Comparison of ENCODE assay signal across 10 cellular contexts in genomic region chr1:21280482-21280881, GRCh38. TPM values are rescaled to one million over a fixed set of nuclear protein-coding genes. Genes with fewer than 3 reads are reported as not detected.
A peak's percentile ranks its signal among the peaks of the same experiment; 100 is the strongest.
DNase-seq lines count a peak whose midpoint lies in the region; ATAC-seq and TF ChIP-seq lines count a peak whose summit lies in the region.
"Had no signal": no experiment of that assay in that cellular context is flagged by ENCODE, and none has a peak within 500 bp of the region (broad histone marks: within the 10 kb centered on the region; RNA-seq: fewer than 3 reads in every experiment).

No MANE protein-coding gene starts in this region.

- peaks cover 44% of the 10 kb centered on the region for H3K4me1 ChIP-seq in CD8-positive, alpha-beta T cell (ENCODE audit: insufficient read depth, low read length)
- H3K4me1 ChIP-seq in fibroblast of lung (ENCODE audit: control insufficient read depth, extremely low read depth, insufficient read depth, low read length) (peaks cover 41% of the 10 kb centered on the region), parathyroid adenoma (no peaks in the 10 kb centered on the region)

- H3K27ac ChIP-seq in CD8-positive, alpha-beta T cell (ENCODE audit: low read depth, low read length), result no peak overlapping the region
- H3K27ac ChIP-seq in fibroblast of lung (ENCODE audit: insufficient read depth, low read length) (peak overlapping the region; percentile 90), parathyroid adenoma (peak overlapping the region; percentile 72)

- peaks cover 44% of the 10 kb centered on the region for H3K4me1 Mint-ChIP-seq in CD8-positive, alpha-beta T cell (ENCODE audit: low read depth)
- peaks cover 47% of the 10 kb centered on the region for H3K4me1 Mint-ChIP-seq in activated B cell treated with CpG ODN at 0.5 μM for 24 hours

- H3K9me3 ChIP-seq in CD8-positive, alpha-beta T cell (ENCODE audit: low read length), result no peaks in the 10 kb centered on the region
- H3K9me3 ChIP-seq in fibroblast of lung (ENCODE audit: control insufficient read depth, insufficient read depth, low read depth, low read length), result no peaks in the 10 kb centered on the region
- H3K9me3 ChIP-seq in parathyroid adenoma (ENCODE audit: control insufficient read depth, low read length), result no peaks in the 10 kb centered on the region

- no peaks in the 10 kb centered on the region for H3K9me3 Mint-ChIP-seq in CD8-positive, alpha-beta T cell
- no peaks in the 10 kb centered on the region for H3K9me3 Mint-ChIP-seq in activated B cell treated with CpG ODN at 0.5 μM for 24 hours

- no peak overlapping the region for H2AFZ ChIP-seq in fibroblast of lung (ENCODE audit: low read length)
- H2AFZ ChIP-seq in parathyroid adenoma, result no peak overlapping the region

- peak overlapping the region; percentile 86 for H3K27ac Mint-ChIP-seq in CD8-positive, alpha-beta T cell
- peak overlapping the region; percentile 81 for H3K27ac Mint-ChIP-seq in activated B cell treated with CpG ODN at 0.5 μM for 24 hours

- ATAC-seq in CD8-positive, alpha-beta T cell, result no peak
- no peak for ATAC-seq in activated B cell treated with CpG ODN at 0.5 μM for 24 hours (ENCODE audit: low read depth)

- peaks cover 33% of the 10 kb centered on the region for H3K36me3 Mint-ChIP-seq in CD8-positive, alpha-beta T cell
- H3K36me3 Mint-ChIP-seq in activated B cell treated with CpG ODN at 0.5 μM for 24 hours (ENCODE audit: low read depth), result peaks cover 81% of the 10 kb centered on the region

- no peak overlapping the region for H3K9ac ChIP-seq in fibroblast of lung (ENCODE audit: insufficient read depth, low read length)
- H3K9ac ChIP-seq in parathyroid adenoma, result no peak overlapping the region

- no peak for TF ChIP-seq CTCF in CD8-positive, alpha-beta T cell (IDR thresholded peaks at IDR 0.05)
- TF ChIP-seq CTCF in activated B cell treated with CpG ODN at 0.5 μM for 24 hours (IDR thresholded peaks at IDR 0.05) (no peak), fibroblast of lung (conservative IDR thresholded peaks at IDR 0.05 in 1 of 2, IDR thresholded peaks at IDR 0.05 in 1 of 2; ENCODE audit: low read depth in 1 of 2, low read length in 2 of 2) (no peak), parathyroid adenoma (IDR thresholded peaks at IDR 0.05) (no peak)

- H3K27me3 ChIP-seq in CD8-positive, alpha-beta T cell (ENCODE audit: insufficient read depth, low read length), result no peaks in the 10 kb centered on the region
- no peaks in the 10 kb centered on the region for H3K27me3 ChIP-seq in fibroblast of lung (ENCODE audit: control insufficient read depth, insufficient read depth, low read length)
- H3K27me3 ChIP-seq in parathyroid adenoma (ENCODE audit: control insufficient read depth, insufficient read depth, low read length), result no peaks in the 10 kb centered on the region

- peaks cover 4% of the 10 kb centered on the region for H3K36me3 ChIP-seq in CD8-positive, alpha-beta T cell (ENCODE audit: insufficient read depth, low read length)
- peaks cover 12% of the 10 kb centered on the region for H3K36me3 ChIP-seq in fibroblast of lung (ENCODE audit: control insufficient read depth, insufficient read depth, low read length)
- H3K36me3 ChIP-seq in parathyroid adenoma (ENCODE audit: control insufficient read depth, insufficient read depth, low read length), result no peaks in the 10 kb centered on the region

- H4K20me1 ChIP-seq in fibroblast of lung (ENCODE audit: control insufficient read depth, extremely low read depth, insufficient read depth, low read length), result no peaks in the 10 kb centered on the region

- H3K27me3 Mint-ChIP-seq in CD8-positive, alpha-beta T cell (ENCODE audit: low read depth), result no peaks in the 10 kb centered on the region
- H3K27me3 Mint-ChIP-seq in activated B cell treated with CpG ODN at 0.5 μM for 24 hours, result no peaks in the 10 kb centered on the region

- no peak for DNase-seq in CD8-positive, alpha-beta T cell
- DNase-seq in activated B cell treated with CpG ODN at 0.5 μM for 24 hours, result no peak
- DNase-seq in fibroblast of lung (ENCODE audit: low read depth in 2 of 2), result no peak
- DNase-seq in cerebellum (ENCODE audit: low spot score), result no peak
- DNase-seq in activated effector memory CD4-positive, alpha-beta T cell treated with Interleukin-2 at 50 U/mL for 16 hours, result no peak
- DNase-seq in pons (ENCODE audit: low spot score), result no peak
- no peak for DNase-seq in posterior cingulate gyrus
- DNase-seq: amniotic stem cell, NCI-H1092 had no signal

- CTCF ChIA-PET in CD8-positive, alpha-beta T cell (lab: Charles Lee), result interaction anchor here (0.6 to 5.3 kb wide), 6 partner anchors 11 to 90 kb away, joined by 5 to 52 read pairs (median 9); no protein-coding TSS in a partner anchor
- CTCF ChIA-PET in activated B cell treated with CpG ODN at 0.5 μM for 24 hours (lab: Charles Lee), result interaction anchor here (1.0 to 2.8 kb wide), 4 partner anchors 10 to 88 kb away, joined by 5 to 19 read pairs (median 6); no protein-coding TSS in a partner anchor

- no peak overlapping the region for H3K4me2 ChIP-seq in fibroblast of lung (ENCODE audit: extremely low read depth, insufficient read depth, low read length)
- H3K4me2 ChIP-seq in parathyroid adenoma (ENCODE audit: low read length), result no peak overlapping the region

- peak overlapping the region; percentile 31 for H3K4me3 ChIP-seq in CD8-positive, alpha-beta T cell (ENCODE audit: low read depth, low read length)
- H3K4me3 ChIP-seq in fibroblast of lung (replicated peaks in 1 of 4; ENCODE audit: control extremely low read depth in 1 of 4, insufficient read depth in 1 of 4, low read depth in 3 of 4, low read length in 4 of 4) (no peak overlapping the region), parathyroid adenoma (ENCODE audit: low read depth, low read length) (no peak overlapping the region)

- intact Hi-C loops in CD8-positive, alpha-beta T cell (cut with DNase I, micrococcal nuclease), result no loop called here
- intact Hi-C loops in activated B cell treated with CpG ODN at 0.5 μM for 24 hours (cut with micrococcal nuclease) (no loop called here), posterior cingulate gyrus (cut with DNase I) (no loop called here)

- H3K4me3 Mint-ChIP-seq in CD8-positive, alpha-beta T cell, result peak overlapping the region; percentile 69
- peak overlapping the region; percentile 29 for H3K4me3 Mint-ChIP-seq in activated B cell treated with CpG ODN at 0.5 μM for 24 hours

- H3K79me2 ChIP-seq in fibroblast of lung (ENCODE audit: control insufficient read depth, insufficient read depth, low read length), result peaks cover 12% of the 10 kb centered on the region
- no peaks in the 10 kb centered on the region for H3K79me2 ChIP-seq in parathyroid adenoma

- POLR2A ChIA-PET in CD8-positive, alpha-beta T cell (lab: Charles Lee), result interaction anchor here (1.3 to 1.7 kb wide), 2 partner anchors 12 to 14 kb away, joined by 5 to 8 read pairs; no protein-coding TSS in a partner anchor
- POLR2A ChIA-PET in activated B cell treated with CpG ODN at 0.5 μM for 24 hours (lab: Charles Lee), result interaction anchor here (1.2 to 1.9 kb wide), 6 partner anchors 8 to 71 kb away, joined by 3 to 11 read pairs (median 6); partner anchors contain the start of gene ECE1

RNA-seq across cellular contexts. Expression of gene ECE1, which starts 9.8 kb away (rescaled TPM):
- total RNA-seq in CD8-positive, alpha-beta T cell, result 10 to 100 TPM; 55.0 to 56.0 TPM
- total RNA-seq in activated B cell treated with CpG ODN at 0.5 μM for 24 hours (208 and 209 TPM in 2 replicates), fibroblast of lung (57.3 and 138 TPM in 2 replicates), cerebellum (12.6 TPM)
- polyA plus RNA-seq in fibroblast of lung, result 131 and 137 TPM in 2 replicates
- polyA plus RNA-seq in fibroblast of lung (2012), result 145 and 152 TPM in 2 replicates
- 228 and 250 TPM in 2 replicates for polyA minus RNA-seq in fibroblast of lung (ENCODE audit: low replicate concordance)
